In genomic region chr1:47675047-47675675, GRCh38 we compare ENCODE assay signal across 15 cellular contexts.
"Had no signal": no experiment of that assay in that cellular context is flagged by ENCODE, and none has a peak within 500 bp of the region (broad histone marks: within the 10 kb centered on the region; RNA-seq: fewer than 3 reads in every experiment).

No MANE protein-coding gene starts in this region.

- DNase-seq: activated CD4-positive, alpha-beta T cell treated with anti-CD3 and anti-CD28 coated beads, Interleukin-2, amount 10 ng/mL, durations not matched to agents 24 days and 14 days; activated CD4-positive, CD25-positive, alpha-beta regulatory T cell; activated naive CD4-positive, alpha-beta T cell treated with anti-CD3 and anti-CD28 coated beads, Interleukin-2, amount 10 ng/mL, durations not matched to agents 7 days and 5 days; hippocampal formation; left ventricle myocardium superior; mesenchymal stem cell; ovary; stimulated activated CD4-positive, alpha-beta T cell treated with anti-CD3 and anti-CD28 coated beads, Interleukin-2, amount 100 ng/mL, for 48 hours; stimulated activated naive CD4-positive, alpha-beta T cell; substantia nigra; transverse colon had no signal

- H3K27ac Mint-ChIP-seq: activated CD4-positive, alpha-beta T cell treated with anti-CD3 and anti-CD28 coated beads, Interleukin-2, amount 10 ng/mL, durations not matched to agents 24 days and 14 days; activated naive CD4-positive, alpha-beta T cell treated with anti-CD3 and anti-CD28 coated beads, Interleukin-2, amount 10 ng/mL, durations not matched to agents 7 days and 5 days; activated T-helper 17 cell treated with anti-CD3 and anti-CD28 coated beads, Interleukin-2, amount 50 U/mL, for 72 hours had no signal

- FAIRE-seq: astrocyte, bronchial epithelial cell had no signal

- H3K4me1 Mint-ChIP-seq: activated CD4-positive, alpha-beta T cell treated with anti-CD3 and anti-CD28 coated beads, Interleukin-2, amount 10 ng/mL, durations not matched to agents 24 days and 14 days; activated naive CD4-positive, alpha-beta T cell treated with anti-CD3 and anti-CD28 coated beads, Interleukin-2, amount 10 ng/mL, durations not matched to agents 7 days and 5 days; activated T-helper 17 cell treated with anti-CD3 and anti-CD28 coated beads, Interleukin-2, amount 50 U/mL, for 72 hours had no signal

- H3K27me3 ChIP-seq: ovary, transverse colon had no signal

- H3K36me3 ChIP-seq: esophagus muscularis mucosa, ovary, transverse colon had no signal

- H3K36me3 Mint-ChIP-seq: activated naive CD4-positive, alpha-beta T cell treated with anti-CD3 and anti-CD28 coated beads, Interleukin-2, amount 10 ng/mL, durations not matched to agents 7 days and 5 days had no signal

- H3K4me1 ChIP-seq: esophagus muscularis mucosa, transverse colon had no signal

- H3K4me3 Mint-ChIP-seq: activated CD4-positive, alpha-beta T cell treated with anti-CD3 and anti-CD28 coated beads, Interleukin-2, amount 10 ng/mL, durations not matched to agents 24 days and 14 days; activated naive CD4-positive, alpha-beta T cell treated with anti-CD3 and anti-CD28 coated beads, Interleukin-2, amount 10 ng/mL, durations not matched to agents 7 days and 5 days; activated T-helper 17 cell treated with anti-CD3 and anti-CD28 coated beads, Interleukin-2, amount 50 U/mL, for 72 hours had no signal

- H3K4me3 ChIP-seq: esophagus muscularis mucosa, ovary, transverse colon had no signal

- H3K27ac ChIP-seq: esophagus muscularis mucosa, ovary, transverse colon had no signal

- ATAC-seq: activated T-helper 17 cell treated with anti-CD3 and anti-CD28 coated beads, Interleukin-2, amount 50 U/mL, for 72 hours; left ventricle myocardium superior had no signal

- H3K9me3 ChIP-seq: ovary, transverse colon had no signal
